ENCODE assay signal across 8 cellular contexts in genomic region chr17:82020874-82021727, GRCh38. TPM values are rescaled to one million over a fixed set of nuclear protein-coding genes. Genes with fewer than 3 reads are reported as not detected.
A peak's percentile ranks its signal among the peaks of the same experiment; 100 is the strongest.
DNase-seq lines count a peak whose midpoint lies in the region; ATAC-seq and TF ChIP-seq lines count a peak whose summit lies in the region.

No MANE protein-coding gene starts in this region.

- H3K4me2 ChIP-seq in BLaER1 treated with 17β-estradiol and CSF1 and Interleukin-3, amounts not matched to agents 10 nM and 100 nM, result peak overlapping the region; percentile 96 to 100 (median 99)
- peak overlapping the region; percentile 99 for H3K4me2 ChIP-seq in OCI-LY3 (ENCODE audit: low read length)

- H4K20me1 ChIP-seq in BLaER1 treated with 17β-estradiol and CSF1 and Interleukin-3, amounts not matched to agents 10 nM and 100 nM, result peaks cover 20 to 79% (median 46%) of the 10 kb centered on the region in 11 experiments; a peak in 21 of 22 replicates
- peaks cover 13% of the 10 kb centered on the region for H4K20me1 ChIP-seq in OCI-LY3 (ENCODE audit: insufficient read depth, low read length)

- H3K4me3 Mint-ChIP-seq in nephron progenitor cell, result peak overlapping the region; percentile 82

- no peaks in the 10 kb centered on the region for H3K9me3 Mint-ChIP-seq in nephron progenitor cell

- TF ChIP-seq CTCF in OCI-LY3 (IDR thresholded peaks at IDR 0.05; ENCODE audit: low read depth, low read length) (peak; percentile 69), nephron progenitor cell (IDR thresholded peaks at IDR 0.05) (peak; percentile 52)

- H2AFZ ChIP-seq in OCI-LY3 (ENCODE audit: low read depth, low read length), result no peak overlapping the region

- H3K27me3 Mint-ChIP-seq in nephron progenitor cell (ENCODE audit: low read depth, poor library complexity), result no peaks in the 10 kb centered on the region

- H3K36me3 Mint-ChIP-seq in nephron progenitor cell (ENCODE audit: low read depth), result no peaks in the 10 kb centered on the region

- no peaks in the 10 kb centered on the region for H3K9me3 ChIP-seq in BLaER1 treated with 17β-estradiol and CSF1 and Interleukin-3, amounts not matched to agents 10 nM and 100 nM (replicated peaks in 1 of 11)
- no peaks in the 10 kb centered on the region for H3K9me3 ChIP-seq in OCI-LY3 (ENCODE audit: insufficient read depth, low read length)

- peaks cover 15% of the 10 kb centered on the region for H3K79me2 ChIP-seq in OCI-LY3 (ENCODE audit: low read length)

- H3K27ac ChIP-seq in BLaER1 treated with 17β-estradiol and CSF1 and Interleukin-3, amounts not matched to agents 10 nM and 100 nM, result peak overlapping the region in 1 of 11 experiments; percentile 79; a peak in 3 of 22 replicates
- H3K27ac ChIP-seq in OCI-LY3 (ENCODE audit: low read length), result peak overlapping the region; percentile 45; the same call in 1 of the 2 replicates

- H3K27me3 ChIP-seq in BLaER1 treated with 17β-estradiol and CSF1 and Interleukin-3, amounts not matched to agents 10 nM and 100 nM, result no peaks in the 10 kb centered on the region
- H3K27me3 ChIP-seq in OCI-LY3 (ENCODE audit: low read depth, low read length), result no peaks in the 10 kb centered on the region

- DNase-seq in H4 (ENCODE audit: low spot score) (peak; percentile 76), activated T-helper 1 cell treated with Interleukin-2 at 50 U/mL for 16 hours (ENCODE audit: low read depth) (peak; percentile 28), fibroblast of peridontal ligament (ENCODE audit: extremely low read depth) (peak; percentile 75), nephron progenitor cell (peak; percentile 70)

- peak overlapping the region; percentile 79 to 91 (median 86); a peak in 21 of 22 replicates for H3K9ac ChIP-seq in BLaER1 treated with 17β-estradiol and CSF1 and Interleukin-3, amounts not matched to agents 10 nM and 100 nM
- peak overlapping the region; percentile 97 for H3K9ac ChIP-seq in OCI-LY3 (ENCODE audit: low read length)

- ATAC-seq in HG03175 (IDR thresholded peaks at IDR 0.05; ENCODE audit: unreplicated experiment) (no peak), GM18520 (IDR thresholded peaks at IDR 0.05; ENCODE audit: unreplicated experiment) (no peak)

- H3K4me1 ChIP-seq in BLaER1 treated with 17β-estradiol and CSF1 and Interleukin-3, amounts not matched to agents 10 nM and 100 nM, result peaks cover 18 to 46% (median 36%) of the 10 kb centered on the region in 10 experiments
- peaks cover 19% of the 10 kb centered on the region for H3K4me1 ChIP-seq in OCI-LY3 (ENCODE audit: low read length)

- H3K4me1 Mint-ChIP-seq in nephron progenitor cell, result peaks cover 31% of the 10 kb centered on the region

- no peak overlapping the region for H3K27ac Mint-ChIP-seq in nephron progenitor cell

- H3K36me3 ChIP-seq in BLaER1 treated with 17β-estradiol and CSF1 and Interleukin-3, amounts not matched to agents 10 nM and 100 nM, result peaks cover 10 to 40% (median 17%) of the 10 kb centered on the region in 11 experiments; a peak in 20 of 22 replicates
- no peaks in the 10 kb centered on the region for H3K36me3 ChIP-seq in OCI-LY3 (replicated peaks; ENCODE audit: low read depth, low read length)

- H3K4me3 ChIP-seq in BLaER1 treated with 17β-estradiol and CSF1 and Interleukin-3, amounts not matched to agents 10 nM and 100 nM, result peak overlapping the region; percentile 67 to 99 (median 91); a peak in 19 of 20 replicates
- H3K4me3 ChIP-seq in OCI-LY3 (ENCODE audit: low read length), result peak overlapping the region; percentile 100

RNA-seq across cellular contexts. Expression of gene CENPX, which starts 1.6 kb away (rescaled TPM):
- total RNA-seq in H4 (2014; rRNA removed; shearing (Covaris generic)), result 86.2 and 88.7 TPM in 2 replicates

RNA-seq across cellular contexts. Expression of gene LRRC45, which starts 2.0 kb away (rescaled TPM):
- total RNA-seq in H4 (2014; rRNA removed; shearing (Covaris generic)), result 7.3 and 11.3 TPM in 2 replicates

RNA-seq across cellular contexts. Expression of gene RAC3, which starts 10.4 kb away (rescaled TPM):
- 15.1 and 21.6 TPM in 2 replicates for total RNA-seq in H4 (2014; rRNA removed; shearing (Covaris generic))

RNA-seq across cellular contexts. Expression of gene DCXR, which starts 16.4 kb away (rescaled TPM):
- total RNA-seq in H4 (2014; rRNA removed; shearing (Covaris generic)), result 99.5 and 107 TPM in 2 replicates

RNA-seq across cellular contexts. Expression of gene RFNG, which starts 30.5 kb away (rescaled TPM):
- 9.1 and 9.9 TPM in 2 replicates for total RNA-seq in H4 (2014; rRNA removed; shearing (Covaris generic))
